In genomic region chr19:50697414-50698124, GRCh38 we compare ENCODE assay signal across 3 cellular contexts.
A peak's percentile ranks its signal among the peaks of the same experiment; 100 is the strongest.
TF ChIP-seq lines count a peak whose summit lies in the region.

No MANE protein-coding gene starts in this region.

TF ChIP-seq in SK-N-SH treated with all-trans-retinoic acid at 6 μM for 48 hours, 23 proteins besides CTCF, POLR2A, EP300 and RAD21:
- TF ChIP-seq ZFP3 (CRISPR knock-in tag; IDR thresholded peaks at IDR 0.05) (peak; percentile 74), CREB5 (CRISPR knock-in tag; IDR thresholded peaks at IDR 0.05; ENCODE audit: low read depth) (no peak)
TF ChIP-seq in SK-N-SH treated with all-trans-retinoic acid at 6 μM for 48 hours: peak in this region for 1.

TF ChIP-seq in SK-N-SH, 30 proteins besides CTCF, POLR2A, EP300 and RAD21:
- TF ChIP-seq JUND (IDR thresholded peaks at IDR 0.05), result no peak
- TF ChIP-seq RCOR1 (IDR thresholded peaks at IDR 0.05; ENCODE audit: low read length), result no peak
- no peak for TF ChIP-seq FOXM1 (IDR thresholded peaks at IDR 0.05; ENCODE audit: low read depth)
- no peak for TF ChIP-seq NRF1 (IDR thresholded peaks at IDR 0.05; ENCODE audit: low read depth, low read length)
- no peak for TF ChIP-seq GABPA (IDR thresholded peaks at IDR 0.05; ENCODE audit: low read depth)
- TF ChIP-seq CHD2 (IDR thresholded peaks at IDR 0.05; ENCODE audit: low read length, partially characterized antibody), result no peak
- no peak for TF ChIP-seq MAX (IDR thresholded peaks at IDR 0.05; ENCODE audit: low read depth)
- TF ChIP-seq GATA2 (CRISPR knock-in tag; IDR thresholded peaks at IDR 0.05), result no peak
- no peak for TF ChIP-seq USF1 (IDR thresholded peaks at IDR 0.05; ENCODE audit: borderline replicate concordance, low read depth)
- no peak for TF ChIP-seq TEAD4 (IDR thresholded peaks at IDR 0.05; ENCODE audit: borderline replicate concordance, insufficient read depth)
- TF ChIP-seq ELF1 (IDR thresholded peaks at IDR 0.05), result no peak
- TF ChIP-seq REST (IDR thresholded peaks at IDR 0.05; ENCODE audit: low read depth, low read length), result no peak
TF ChIP-seq in SK-N-SH: peak in this region for 0.

TF ChIP-seq in K562, 482 proteins besides CTCF, POLR2A, EP300 and RAD21:
- TF ChIP-seq NR2C2 (CRISPR knock-in tag; IDR thresholded peaks at IDR 0.05), result no peak
- peak; percentile 65 for TF ChIP-seq NR2C2 (tag; IDR thresholded peaks at IDR 0.05)
- no peak for TF ChIP-seq SAFB (IDR thresholded peaks at IDR 0.05; ENCODE audit: borderline replicate concordance, low read depth, low read length)
- 0 out of 2 replicates have a peak, but pooled peaks have one; percentile 50 for TF ChIP-seq NR2C1 (IDR thresholded peaks at IDR 0.05)
- TF ChIP-seq NR2C1 (tag; IDR thresholded peaks at IDR 0.05), result peak; percentile 73
